27 cellular contexts compared by ENCODE assay signal in genomic region chr1:89550995-89551394, GRCh38. TPM values are rescaled to one million over a fixed set of nuclear protein-coding genes. Genes with fewer than 3 reads are reported as not detected.
A peak's percentile ranks its signal among the peaks of the same experiment; 100 is the strongest.
DNase-seq lines count a peak whose midpoint lies in the region; ATAC-seq lines count a peak whose summit lies in the region.
"Had no signal": no experiment of that assay in that cellular context is flagged by ENCODE, and none has a peak within 500 bp of the region (broad histone marks: within the 10 kb centered on the region; RNA-seq: fewer than 3 reads in every experiment).

No MANE protein-coding gene starts in this region.

- no peaks in the 10 kb centered on the region for H3K9me3 Mint-ChIP-seq in activated T-cell treated with anti-CD3 and anti-CD28 coated beads, Interleukin-2, amount 50 U/mL, for 24 hours
- H3K9me3 Mint-ChIP-seq in activated T-cell treated with anti-CD3 and anti-CD28 coated beads, Interleukin-2, amount 50 U/mL, for 72 hours = no peaks in the 10 kb centered on the region
- no peaks in the 10 kb centered on the region for H3K9me3 Mint-ChIP-seq in dendritic cell treated with granulocyte-macrophage colony-stimulating factor and Interleukin-4, amounts not matched to agents 40 ng/mL and 50 ng/mL, for 4 days
- no peaks in the 10 kb centered on the region for H3K9me3 Mint-ChIP-seq in stimulated activated memory B cell treated with anti-CD40 and anti-IgM and Interleukin-4, amounts not matched to agents 10 μg/mL and 1 μg/mL and 100 μg/mL, for 72 hours
- H3K9me3 Mint-ChIP-seq: CD4-positive, alpha-beta memory T cell; mesothelial cell of epicardium; naive thymus-derived CD4-positive, alpha-beta T cell; stimulated activated naive CD8-positive, alpha-beta T cell treated with anti-CD3 and anti-CD28 coated beads, Interleukin-15, Interleukin-2, amounts not matched to agents 100 ng/mL and 50 ng/mL, for 24 hours had no signal

- ATAC-seq in activated T-cell treated with anti-CD3 and anti-CD28 coated beads, Interleukin-2, amount 50 U/mL, for 72 hours (replicated peaks in 1 of 2) = no peak
- no peak for ATAC-seq in stimulated activated memory B cell treated with anti-CD40 and anti-IgM and Interleukin-4, amounts not matched to agents 10 μg/mL and 1 μg/mL and 100 μg/mL, for 72 hours
- ATAC-seq: gastrocnemius medialis; left lung; naive thymus-derived CD4-positive, alpha-beta T cell had no signal

- H3K27me3 Mint-ChIP-seq in activated T-cell treated with anti-CD3 and anti-CD28 coated beads, Interleukin-2, amount 50 U/mL, for 24 hours = no peaks in the 10 kb centered on the region
- H3K27me3 Mint-ChIP-seq in activated T-cell treated with anti-CD3 and anti-CD28 coated beads, Interleukin-2, amount 50 U/mL, for 72 hours (ENCODE audit: low read depth) = no peaks in the 10 kb centered on the region
- H3K27me3 Mint-ChIP-seq in dendritic cell treated with granulocyte-macrophage colony-stimulating factor and Interleukin-4, amounts not matched to agents 40 ng/mL and 50 ng/mL, for 4 days = no peaks in the 10 kb centered on the region
- H3K27me3 Mint-ChIP-seq in stimulated activated memory B cell treated with anti-CD40 and anti-IgM and Interleukin-4, amounts not matched to agents 10 μg/mL and 1 μg/mL and 100 μg/mL, for 72 hours = no peaks in the 10 kb centered on the region
- H3K27me3 Mint-ChIP-seq: CD4-positive, alpha-beta memory T cell; naive thymus-derived CD4-positive, alpha-beta T cell; stimulated activated naive CD8-positive, alpha-beta T cell treated with anti-CD3 and anti-CD28 coated beads, Interleukin-15, Interleukin-2, amounts not matched to agents 100 ng/mL and 50 ng/mL, for 24 hours had no signal

- intact Hi-C loops in dendritic cell treated with granulocyte-macrophage colony-stimulating factor and Interleukin-4, amounts not matched to agents 40 ng/mL and 50 ng/mL, for 4 days (cut with micrococcal nuclease) = no loop called here

- H3K4me3 Mint-ChIP-seq in activated T-cell treated with anti-CD3 and anti-CD28 coated beads, Interleukin-2, amount 50 U/mL, for 24 hours = no peak overlapping the region
- H3K4me3 Mint-ChIP-seq in activated T-cell treated with anti-CD3 and anti-CD28 coated beads, Interleukin-2, amount 50 U/mL, for 72 hours = no peak overlapping the region
- no peak overlapping the region for H3K4me3 Mint-ChIP-seq in dendritic cell treated with granulocyte-macrophage colony-stimulating factor and Interleukin-4, amounts not matched to agents 40 ng/mL and 50 ng/mL, for 4 days
- no peak overlapping the region for H3K4me3 Mint-ChIP-seq in stimulated activated memory B cell treated with anti-CD40 and anti-IgM and Interleukin-4, amounts not matched to agents 10 μg/mL and 1 μg/mL and 100 μg/mL, for 72 hours
- H3K4me3 Mint-ChIP-seq: mesothelial cell of epicardium; stimulated activated naive CD8-positive, alpha-beta T cell treated with anti-CD3 and anti-CD28 coated beads, Interleukin-15, Interleukin-2, amounts not matched to agents 100 ng/mL and 50 ng/mL, for 24 hours had no signal

- peaks cover 91% of the 10 kb centered on the region for H3K36me3 Mint-ChIP-seq in activated T-cell treated with anti-CD3 and anti-CD28 coated beads, Interleukin-2, amount 50 U/mL, for 24 hours (ENCODE audit: low read depth)
- H3K36me3 Mint-ChIP-seq in activated T-cell treated with anti-CD3 and anti-CD28 coated beads, Interleukin-2, amount 50 U/mL, for 72 hours (ENCODE audit: insufficient read depth in 2 of 2) = peaks cover 17 to 33% of the 10 kb centered on the region in 2 donors
- H3K36me3 Mint-ChIP-seq in dendritic cell treated with granulocyte-macrophage colony-stimulating factor and Interleukin-4, amounts not matched to agents 40 ng/mL and 50 ng/mL, for 4 days (ENCODE audit: low read depth) = peaks cover 25% of the 10 kb centered on the region
- peaks cover 21% of the 10 kb centered on the region for H3K36me3 Mint-ChIP-seq in stimulated activated memory B cell treated with anti-CD40 and anti-IgM and Interleukin-4, amounts not matched to agents 10 μg/mL and 1 μg/mL and 100 μg/mL, for 72 hours
- H3K36me3 Mint-ChIP-seq: mesothelial cell of epicardium had no signal

- H3K27ac Mint-ChIP-seq in activated T-cell treated with anti-CD3 and anti-CD28 coated beads, Interleukin-2, amount 50 U/mL, for 24 hours = peak overlapping the region; percentile 70
- H3K27ac Mint-ChIP-seq in activated T-cell treated with anti-CD3 and anti-CD28 coated beads, Interleukin-2, amount 50 U/mL, for 72 hours = no peak overlapping the region
- H3K27ac Mint-ChIP-seq in dendritic cell treated with granulocyte-macrophage colony-stimulating factor and Interleukin-4, amounts not matched to agents 40 ng/mL and 50 ng/mL, for 4 days = peak overlapping the region; percentile 55
- peak overlapping the region; percentile 6 for H3K27ac Mint-ChIP-seq in stimulated activated memory B cell treated with anti-CD40 and anti-IgM and Interleukin-4, amounts not matched to agents 10 μg/mL and 1 μg/mL and 100 μg/mL, for 72 hours

- DNase-seq in activated T-cell treated with anti-CD3 and anti-CD28 coated beads, Interleukin-2, amount 50 U/mL, for 24 hours = no peak
- no peak for DNase-seq in activated T-cell treated with anti-CD3 and anti-CD28 coated beads, Interleukin-2, amount 50 U/mL, for 72 hours
- DNase-seq in OCI-M1 (lab: John Stamatoyannopoulos, UW) (peak; percentile 73), NCI-H82 treated with DMSO at 0.1 percent for 48 hours (lab: John Stamatoyannopoulos, UW; ENCODE audit: unreplicated experiment) (no peak), ecto neural progenitor cell (ENCODE audit: low spot score) (no peak), cerebellum (ENCODE audit: low spot score) (no peak)
- DNase-seq: activated CD4-positive, CD25-positive, alpha-beta regulatory T cell treated with anti-CD3 and anti-CD28 coated beads, Interleukin-2, amount 50 U/mL, for 72 hours; activated naive CD4-positive, alpha-beta T cell treated with anti-CD3 and anti-CD28 coated beads, Interleukin-2, amount 50 U/mL, for 16 hours; activated T-cell treated with anti-CD3 and anti-CD28 coated beads, Interleukin-2, amount 50 U/mL, for 1 hour; AML-193; caudate nucleus; CD4-positive, alpha-beta memory T cell; DMS153; gastrocnemius medialis; left lung; MG63; naive thymus-derived CD4-positive, alpha-beta T cell; NCI-H1436; NCI-H2081 treated with DMSO at 0.1 percent for 48 hours; NCI-H345; NCI-H774; stimulated activated CD4-positive, alpha-beta T cell treated with anti-CD3 and anti-CD28 coated beads, Interleukin-15, amount 100 ng/mL, for 24 hours; uterus had no signal

- peaks cover 91% of the 10 kb centered on the region for H3K4me1 Mint-ChIP-seq in activated T-cell treated with anti-CD3 and anti-CD28 coated beads, Interleukin-2, amount 50 U/mL, for 24 hours (ENCODE audit: low read depth)
- H3K4me1 Mint-ChIP-seq in activated T-cell treated with anti-CD3 and anti-CD28 coated beads, Interleukin-2, amount 50 U/mL, for 72 hours (ENCODE audit: low read depth) = peaks cover 93% of the 10 kb centered on the region
- H3K4me1 Mint-ChIP-seq in dendritic cell treated with granulocyte-macrophage colony-stimulating factor and Interleukin-4, amounts not matched to agents 40 ng/mL and 50 ng/mL, for 4 days (ENCODE audit: low read depth) = peaks cover 71% of the 10 kb centered on the region
- peaks cover 48% of the 10 kb centered on the region for H3K4me1 Mint-ChIP-seq in stimulated activated memory B cell treated with anti-CD40 and anti-IgM and Interleukin-4, amounts not matched to agents 10 μg/mL and 1 μg/mL and 100 μg/mL, for 72 hours

RNA-seq across cellular contexts. Expression of gene LRRC8B, which starts 26.4 kb away (rescaled TPM):
- total RNA-seq in activated T-cell treated with anti-CD3 and anti-CD28 coated beads, Interleukin-2, amount 50 U/mL, for 72 hours = 10 to 100 TPM; 33.8 to 38.9 TPM
- total RNA-seq in cerebellum = 18.0 TPM
